In the genomic region with DNA sequence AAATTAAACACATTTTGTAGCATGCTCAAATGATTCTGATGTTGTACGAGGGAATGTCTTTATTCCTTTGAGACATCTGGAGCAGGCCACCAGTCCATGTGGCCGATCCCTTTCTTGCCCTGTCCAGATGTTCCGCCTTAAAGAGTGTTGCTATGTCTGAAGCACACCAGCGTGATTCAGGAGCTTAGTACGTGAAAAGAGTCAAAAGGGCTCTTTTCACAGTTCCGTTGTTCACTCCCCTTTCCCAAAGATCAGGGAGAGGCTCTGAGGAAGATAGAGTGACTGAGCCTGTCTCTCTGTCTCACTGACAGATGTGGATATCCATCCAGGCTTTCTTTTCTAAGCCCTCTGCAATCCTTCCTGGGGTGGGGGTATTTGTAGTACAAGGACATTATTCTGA, we compare ENCODE assay signal across 1 cellular context.
TF ChIP-seq lines count a peak whose summit lies in the region.

No MANE protein-coding gene starts in this region.

TF ChIP-seq in GM23338, 12 proteins besides CTCF, POLR2A, EP300 and RAD21 (continued from another document):
- TF ChIP-seq ETS1 (IDR thresholded peaks at IDR 0.05): no peak
- no peak for TF ChIP-seq CREB1 (CRISPR knock-in tag; IDR thresholded peaks at IDR 0.05; ENCODE audit: low read depth)
- TF ChIP-seq STAT1 (IDR thresholded peaks at IDR 0.05; ENCODE audit: unreplicated experiment): no peak
- no peak for TF ChIP-seq NANOG (IDR thresholded peaks at IDR 0.05; ENCODE audit: borderline replicate concordance)
- no peak for TF ChIP-seq POLR2AphosphoS5 (IDR thresholded peaks at IDR 0.05; ENCODE audit: low read depth)
- TF ChIP-seq, protein P1, sequence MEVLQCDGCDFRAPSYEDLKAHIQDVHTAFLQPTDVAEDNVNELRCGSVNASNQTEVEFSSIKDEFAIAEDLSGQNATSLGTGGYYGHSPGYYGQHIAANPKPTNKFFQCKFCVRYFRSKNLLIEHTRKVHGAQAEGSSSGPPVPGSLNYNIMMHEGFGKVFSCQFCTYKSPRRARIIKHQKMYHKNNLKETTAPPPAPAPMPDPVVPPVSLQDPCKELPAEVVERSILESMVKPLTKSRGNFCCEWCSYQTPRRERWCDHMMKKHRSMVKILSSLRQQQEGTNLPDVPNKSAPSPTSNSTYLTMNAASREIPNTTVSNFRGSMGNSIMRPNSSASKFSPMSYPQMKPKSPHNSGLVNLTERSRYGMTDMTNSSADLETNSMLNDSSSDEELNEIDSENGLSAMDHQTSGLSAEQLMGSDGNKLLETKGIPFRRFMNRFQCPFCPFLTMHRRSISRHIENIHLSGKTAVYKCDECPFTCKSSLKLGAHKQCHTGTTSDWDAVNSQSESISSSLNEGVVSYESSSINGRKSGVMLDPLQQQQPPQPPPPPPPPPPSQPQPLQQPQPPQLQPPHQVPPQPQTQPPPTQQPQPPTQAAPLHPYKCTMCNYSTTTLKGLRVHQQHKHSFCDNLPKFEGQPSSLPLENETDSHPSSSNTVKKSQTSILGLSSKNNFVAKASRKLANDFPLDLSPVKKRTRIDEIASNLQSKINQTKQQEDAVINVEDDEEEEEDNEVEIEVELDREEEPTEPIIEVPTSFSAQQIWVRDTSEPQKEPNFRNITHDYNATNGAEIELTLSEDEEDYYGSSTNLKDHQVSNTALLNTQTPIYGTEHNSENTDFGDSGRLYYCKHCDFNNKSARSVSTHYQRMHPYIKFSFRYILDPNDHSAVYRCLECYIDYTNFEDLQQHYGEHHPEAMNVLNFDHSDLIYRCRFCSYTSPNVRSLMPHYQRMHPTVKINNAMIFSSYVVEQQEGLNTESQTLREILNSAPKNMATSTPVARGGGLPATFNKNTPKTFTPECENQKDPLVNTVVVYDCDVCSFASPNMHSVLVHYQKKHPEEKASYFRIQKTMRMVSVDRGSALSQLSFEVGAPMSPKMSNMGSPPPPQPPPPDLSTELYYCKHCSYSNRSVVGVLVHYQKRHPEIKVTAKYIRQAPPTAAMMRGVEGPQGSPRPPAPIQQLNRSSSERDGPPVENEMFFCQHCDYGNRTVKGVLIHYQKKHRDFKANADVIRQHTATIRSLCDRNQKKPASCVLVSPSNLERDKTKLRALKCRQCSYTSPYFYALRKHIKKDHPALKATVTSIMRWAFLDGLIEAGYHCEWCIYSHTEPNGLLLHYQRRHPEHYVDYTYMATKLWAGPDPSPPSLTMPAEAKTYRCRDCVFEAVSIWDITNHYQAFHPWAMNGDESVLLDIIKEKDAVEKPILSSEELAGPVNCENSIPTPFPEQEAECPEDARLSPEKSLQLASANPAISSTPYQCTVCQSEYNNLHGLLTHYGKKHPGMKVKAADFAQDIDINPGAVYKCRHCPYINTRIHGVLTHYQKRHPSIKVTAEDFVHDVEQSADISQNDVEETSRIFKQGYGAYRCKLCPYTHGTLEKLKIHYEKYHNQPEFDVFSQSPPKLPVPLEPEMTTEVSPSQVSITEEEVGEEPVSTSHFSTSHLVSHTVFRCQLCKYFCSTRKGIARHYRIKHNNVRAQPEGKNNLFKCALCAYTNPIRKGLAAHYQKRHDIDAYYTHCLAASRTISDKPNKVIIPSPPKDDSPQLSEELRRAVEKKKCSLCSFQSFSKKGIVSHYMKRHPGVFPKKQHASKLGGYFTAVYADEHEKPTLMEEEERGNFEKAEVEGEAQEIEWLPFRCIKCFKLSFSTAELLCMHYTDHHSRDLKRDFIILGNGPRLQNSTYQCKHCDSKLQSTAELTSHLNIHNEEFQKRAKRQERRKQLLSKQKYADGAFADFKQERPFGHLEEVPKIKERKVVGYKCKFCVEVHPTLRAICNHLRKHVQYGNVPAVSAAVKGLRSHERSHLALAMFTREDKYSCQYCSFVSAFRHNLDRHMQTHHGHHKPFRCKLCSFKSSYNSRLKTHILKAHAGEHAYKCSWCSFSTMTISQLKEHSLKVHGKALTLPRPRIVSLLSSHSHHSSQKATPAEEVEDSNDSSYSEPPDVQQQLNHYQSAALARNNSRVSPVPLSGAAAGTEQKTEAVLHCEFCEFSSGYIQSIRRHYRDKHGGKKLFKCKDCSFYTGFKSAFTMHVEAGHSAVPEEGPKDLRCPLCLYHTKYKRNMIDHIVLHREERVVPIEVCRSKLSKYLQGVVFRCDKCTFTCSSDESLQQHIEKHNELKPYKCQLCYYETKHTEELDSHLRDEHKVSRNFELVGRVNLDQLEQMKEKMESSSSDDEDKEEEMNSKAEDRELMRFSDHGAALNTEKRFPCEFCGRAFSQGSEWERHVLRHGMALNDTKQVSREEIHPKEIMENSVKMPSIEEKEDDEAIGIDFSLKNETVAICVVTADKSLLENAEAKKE (CRISPR knock-in tag; IDR thresholded peaks at IDR 0.05): no peak
- no peak for TF ChIP-seq EZH2 (IDR thresholded peaks at IDR 0.05; ENCODE audit: low read depth, unreplicated experiment)
TF ChIP-seq in GM23338: peak in this region for 0.
